ENCODE assay signal across 9 cellular contexts in genomic region chrX:155695419-155695818, GRCh38.
"Had no signal": no experiment of that assay in that cellular context is flagged by ENCODE, and none has a peak within 500 bp of the region (broad histone marks: within the 10 kb centered on the region; RNA-seq: fewer than 3 reads in every experiment).

No MANE protein-coding gene starts in this region.

- H3K4me3 ChIP-seq: GM23338 had no signal

- DNase-seq: H9, HCEC 1CT, HFFc6, KBM-7 had no signal

- FAIRE-seq: H1, H54, HepG2 had no signal

- H3K27ac ChIP-seq: HL-60 had no signal
